ENCODE assay signal across 8 cellular contexts in the genomic region with DNA sequence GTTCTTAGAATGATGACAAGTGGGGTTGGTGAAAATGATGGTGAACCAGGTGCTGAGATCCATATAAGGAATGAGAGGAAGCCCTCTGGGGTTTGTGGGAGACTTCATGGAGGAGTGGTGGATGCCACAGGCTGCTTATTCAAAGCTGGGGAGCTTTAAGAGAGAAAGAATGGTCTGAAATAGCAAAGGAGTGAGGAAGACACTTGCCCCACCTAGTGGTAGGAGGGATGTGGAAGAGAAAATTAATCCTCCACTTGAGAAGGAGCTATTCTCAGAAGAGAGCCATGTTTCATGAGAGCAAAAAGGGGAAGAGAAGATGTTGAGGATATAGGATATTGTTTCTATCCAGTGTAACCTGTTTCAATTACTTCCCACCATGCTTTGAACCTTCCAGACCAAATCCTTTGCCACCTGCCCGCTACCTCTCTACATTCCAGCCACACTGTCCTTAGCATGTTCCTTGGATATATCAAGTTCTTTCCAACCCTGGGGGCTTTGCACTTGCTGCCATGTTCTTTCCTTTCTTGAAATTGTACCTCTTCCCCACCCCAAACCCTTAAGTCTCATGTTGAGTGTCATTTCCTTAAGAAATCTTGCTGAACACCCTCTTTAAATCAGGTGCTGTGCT. TPM values are rescaled to one million over a fixed set of nuclear protein-coding genes. Genes with fewer than 3 reads are reported as not detected.
DNase-seq lines count a peak whose midpoint lies in the region; ATAC-seq and TF ChIP-seq lines count a peak whose summit lies in the region.

No MANE protein-coding gene starts in this region.

- peaks cover 3% of the 10 kb centered on the region for H3K27me3 Mint-ChIP-seq in HFFc6 (ENCODE audit: insufficient read depth)

- H3K4me3 ChIP-seq in SK-N-SH (ENCODE audit: low read depth in 2 of 2, low read length in 1 of 2): no peak overlapping the region

- H3K27me3 ChIP-seq in SK-N-SH (ENCODE audit: insufficient read depth): no peaks in the 10 kb centered on the region

- H3K79me2 ChIP-seq in SK-N-SH (ENCODE audit: insufficient read depth): no peaks in the 10 kb centered on the region

- H2AFZ ChIP-seq in SK-N-SH (ENCODE audit: low read depth): no peak overlapping the region

- no peak overlapping the region for H3K9ac ChIP-seq in SK-N-SH

- ATAC-seq in SK-N-SH treated with all-trans-retinoic acid at 6 μM for 48 hours (no peak), GM21717 (IDR thresholded peaks at IDR 0.05; ENCODE audit: unreplicated experiment) (no peak), HG03108 (IDR thresholded peaks at IDR 0.05; ENCODE audit: unreplicated experiment) (no peak)

- TF ChIP-seq CTCF in SK-N-SH (IDR thresholded peaks at IDR 0.05) (peak; percentile 60), HFFc6 (IDR thresholded peaks at IDR 0.05) (peak; percentile 84)

- no peaks in the 10 kb centered on the region for H3K9me3 ChIP-seq in SK-N-SH

- H3K4me2 ChIP-seq in SK-N-SH: no peak overlapping the region

- H3K4me3 Mint-ChIP-seq in HFFc6: no peak overlapping the region

- no peak overlapping the region for H3K27ac ChIP-seq in SK-N-SH (ENCODE audit: low read depth in 2 of 2, low read length in 1 of 2)

- no peaks in the 10 kb centered on the region for H3K36me3 ChIP-seq in SK-N-SH (replicated peaks in 1 of 2; ENCODE audit: control insufficient read depth in 1 of 2, insufficient read depth in 2 of 2, low read length in 1 of 2)

- H3K27ac Mint-ChIP-seq in HFFc6: no peak overlapping the region

- H4K20me1 ChIP-seq in SK-N-SH (ENCODE audit: insufficient read depth): no peaks in the 10 kb centered on the region

- no peaks in the 10 kb centered on the region for H3K36me3 Mint-ChIP-seq in HFFc6 (ENCODE audit: low read depth)

- DNase-seq in SK-N-SH (peak; percentile 52), HFFc6 (peak; percentile 29), NCI-H774 (lab: John Stamatoyannopoulos, UW) (peak; percentile 1), T47D (ENCODE audit: low read depth in 1 of 2, low spot score in 1 of 2) (peak; percentile 76 to 84), medulla oblongata (ENCODE audit: extremely low spot score) (peak; percentile 81)

- H3K4me1 ChIP-seq in SK-N-SH (ENCODE audit: control insufficient read depth in 1 of 2, insufficient read depth in 2 of 2, low read depth in 1 of 2, low read length in 1 of 2): no peaks in the 10 kb centered on the region; a peak in 1 of 4 replicates

- WGBS in SK-N-SH (ENCODE audit: low lambda C conversion rate): 14% methylated on average over 1 of the region's 1 CpG

- H3K9me2 ChIP-seq in SK-N-SH: no peaks in the 10 kb centered on the region

- CTCF ChIA-PET in SK-N-SH (lab: Yijun Ruan, JAX): interaction anchor here (0.6 to 7.0 kb wide), 46 partner anchors 10 to 879 kb away, joined by 3 to 65 read pairs (median 4); no protein-coding TSS in a partner anchor

- no peaks in the 10 kb centered on the region for H3K9me3 Mint-ChIP-seq in HFFc6

- H3K4me1 Mint-ChIP-seq in HFFc6 (ENCODE audit: low read depth): peaks cover 10% of the 10 kb centered on the region

- in situ Hi-C loops in T47D (cut with HindIII; ENCODE audit: low pct_unique_long_range_greater_than_20kb, low sequenced_read_pairs): no loop called here

- POLR2A ChIA-PET in SK-N-SH (lab: Yijun Ruan, JAX): no interaction called here

- no peak for TF ChIP-seq EP300 in SK-N-SH (IDR thresholded peaks at IDR 0.05; ENCODE audit: borderline replicate concordance in 1 of 2, low read depth in 1 of 2, low read length in 1 of 2)

- H3F3A ChIP-seq in SK-N-SH (replicated peaks; ENCODE audit: insufficient read depth): no peaks in the 10 kb centered on the region

- TF ChIP-seq RAD21 in SK-N-SH (IDR thresholded peaks at IDR 0.05; ENCODE audit: low read length): peak; percentile 60

TF ChIP-seq in SK-N-SH, 30 proteins besides CTCF, POLR2A, EP300 and RAD21:
- peak; percentile 45 for TF ChIP-seq SMC3 (IDR thresholded peaks at IDR 0.05; ENCODE audit: low read depth, low read length)
- no peak for TF ChIP-seq MEF2A (IDR thresholded peaks at IDR 0.05; ENCODE audit: borderline replicate concordance, low read depth)

TF ChIP-seq in SK-N-SH treated with all-trans-retinoic acid at 6 μM for 48 hours, 23 proteins besides CTCF, POLR2A, EP300 and RAD21:
- TF ChIP-seq ZNF565 (CRISPR knock-in tag; conservative IDR thresholded peaks at IDR 0.05; ENCODE audit: low read depth) (no peak), OSR1 (CRISPR knock-in tag; IDR thresholded peaks at IDR 0.05) (no peak), ZNF8 (CRISPR knock-in tag; IDR thresholded peaks at IDR 0.05) (no peak), ZC3H10 (CRISPR knock-in tag; IDR thresholded peaks at IDR 0.05) (no peak), POU6F1 (CRISPR knock-in tag; IDR thresholded peaks at IDR 0.05; ENCODE audit: borderline replicate concordance, low read depth) (no peak), GLIS3 (CRISPR knock-in tag; IDR thresholded peaks at IDR 0.05) (no peak), PPARA (CRISPR knock-in tag; IDR thresholded peaks at IDR 0.05; ENCODE audit: borderline replicate concordance) (no peak), CSDC2 (CRISPR knock-in tag; IDR thresholded peaks at IDR 0.05) (no peak), ZFP30 (CRISPR knock-in tag; IDR thresholded peaks at IDR 0.05) (no peak), ZNF70 (CRISPR knock-in tag; IDR thresholded peaks at IDR 0.05) (no peak), TOX (CRISPR knock-in tag; IDR thresholded peaks at IDR 0.05; ENCODE audit: borderline replicate concordance) (no peak), TCF4 (CRISPR knock-in tag; IDR thresholded peaks at IDR 0.05; ENCODE audit: borderline replicate concordance) (no peak), ISL1 (CRISPR knock-in tag; IDR thresholded peaks at IDR 0.05) (no peak), RARB (CRISPR knock-in tag; IDR thresholded peaks at IDR 0.05) (no peak), ESRRG (CRISPR knock-in tag; IDR thresholded peaks at IDR 0.05) (no peak)
- TF ChIP-seq, protein P1, sequence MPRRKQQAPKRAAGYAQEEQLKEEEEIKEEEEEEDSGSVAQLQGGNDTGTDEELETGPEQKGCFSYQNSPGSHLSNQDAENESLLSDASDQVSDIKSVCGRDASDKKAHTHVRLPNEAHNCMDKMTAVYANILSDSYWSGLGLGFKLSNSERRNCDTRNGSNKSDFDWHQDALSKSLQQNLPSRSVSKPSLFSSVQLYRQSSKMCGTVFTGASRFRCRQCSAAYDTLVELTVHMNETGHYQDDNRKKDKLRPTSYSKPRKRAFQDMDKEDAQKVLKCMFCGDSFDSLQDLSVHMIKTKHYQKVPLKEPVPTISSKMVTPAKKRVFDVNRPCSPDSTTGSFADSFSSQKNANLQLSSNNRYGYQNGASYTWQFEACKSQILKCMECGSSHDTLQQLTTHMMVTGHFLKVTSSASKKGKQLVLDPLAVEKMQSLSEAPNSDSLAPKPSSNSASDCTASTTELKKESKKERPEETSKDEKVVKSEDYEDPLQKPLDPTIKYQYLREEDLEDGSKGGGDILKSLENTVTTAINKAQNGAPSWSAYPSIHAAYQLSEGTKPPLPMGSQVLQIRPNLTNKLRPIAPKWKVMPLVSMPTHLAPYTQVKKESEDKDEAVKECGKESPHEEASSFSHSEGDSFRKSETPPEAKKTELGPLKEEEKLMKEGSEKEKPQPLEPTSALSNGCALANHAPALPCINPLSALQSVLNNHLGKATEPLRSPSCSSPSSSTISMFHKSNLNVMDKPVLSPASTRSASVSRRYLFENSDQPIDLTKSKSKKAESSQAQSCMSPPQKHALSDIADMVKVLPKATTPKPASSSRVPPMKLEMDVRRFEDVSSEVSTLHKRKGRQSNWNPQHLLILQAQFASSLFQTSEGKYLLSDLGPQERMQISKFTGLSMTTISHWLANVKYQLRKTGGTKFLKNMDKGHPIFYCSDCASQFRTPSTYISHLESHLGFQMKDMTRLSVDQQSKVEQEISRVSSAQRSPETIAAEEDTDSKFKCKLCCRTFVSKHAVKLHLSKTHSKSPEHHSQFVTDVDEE (CRISPR knock-in tag; IDR thresholded peaks at IDR 0.05): no peak

RNA-seq across cellular contexts. Expression of gene ZNF648, which starts 19.6 kb away (rescaled TPM):
- not detected in 2 replicates for polyA plus RNA-seq in SK-N-SH (2012; rRNA removed)
- not detected in 2 replicates for polyA plus RNA-seq in SK-N-SH (2012; cell fraction: cytosol; rRNA removed)
- 0.01 TPM in 1 of 2 replicates, not detected in the other for polyA plus RNA-seq in SK-N-SH (2012; cell fraction: nucleus; rRNA removed)
- total RNA-seq in HFFc6 (2021; fragmentation: NEBNext Ultra II Directional; extraction: Animal tissue kit (Norgen Biotek cat#: 25700)): not detected

Comparison
In these comparisons a context has a peak if more than half of its experiments do, and no peak if none do; other contexts are left out.
1. DNase-seq: peak in every context shown above with its lines; median percentile 81 in medulla oblongata; 80 in T47D; 52 in SK-N-SH; 29 in HFFc6; 1 in NCI-H774.